ENCODE assay signal across 18 cellular contexts in genomic region chr5:133251296-133252132, GRCh38.
DNase-seq lines count a peak whose midpoint lies in the region; ATAC-seq and TF ChIP-seq lines count a peak whose summit lies in the region.
"Had no signal": no experiment of that assay in that cellular context is flagged by ENCODE, and none has a peak within 500 bp of the region (broad histone marks: within the 10 kb centered on the region; RNA-seq: fewer than 3 reads in every experiment).

No MANE protein-coding gene starts in this region.

- intact Hi-C loops in activated T-helper 1 cell treated with anti-CD3 and anti-CD28 coated beads, Interleukin-12 subunit alpha, Interleukin-12 subunit beta, Interleukin-2, Interleukin-4 antibody, amounts not matched to agents 30 ng/mL and 10 ng/mL and 1 ng/mL, durations not matched to agents 14 hours and 24 hours and 36 hours (cut with micrococcal nuclease): no loop called here

- no peaks in the 10 kb centered on the region for H4K20me1 ChIP-seq in neural progenitor cell (ENCODE audit: low read depth)

- CTCF ChIA-PET in WTC11 (lab: Charles Lee): interaction anchor here (0.9 to 1.2 kb wide), 2 partner anchors 65 to 140 kb away, joined by 4 to 5 read pairs; no protein-coding TSS in a partner anchor

- no peaks in the 10 kb centered on the region for H3K9me3 ChIP-seq in neural progenitor cell (ENCODE audit: low read depth)
- H3K9me3 ChIP-seq: Peyer's patch, upper lobe of right lung had no signal

- H3K27me3 Mint-ChIP-seq in WTC11 (ENCODE audit: low read depth) (no peaks in the 10 kb centered on the region), neural progenitor cell (ENCODE audit: insufficient read depth, low read depth) (peaks cover 8% of the 10 kb centered on the region)
- H3K27me3 Mint-ChIP-seq in activated T-helper 1 cell treated with anti-CD3 and anti-CD28 coated beads, Interleukin-12 subunit alpha, Interleukin-12 subunit beta, Interleukin-2, Interleukin-4 antibody, amounts not matched to agents 30 ng/mL and 10 ng/mL and 1 ng/mL, durations not matched to agents 14 hours and 24 hours and 36 hours (ENCODE audit: insufficient read depth): peaks cover 5% of the 10 kb centered on the region
- H3K27me3 Mint-ChIP-seq: activated CD4-positive, alpha-beta memory T cell treated with anti-CD3 and anti-CD28 coated beads, Interleukin-2, amount 10 ng/mL, durations not matched to agents 7 days and 5 days had no signal

- H3K4me3 Mint-ChIP-seq in WTC11 (peak overlapping the region; percentile 40), neural progenitor cell (no peak overlapping the region)
- no peak overlapping the region for H3K4me3 Mint-ChIP-seq in activated T-helper 1 cell treated with anti-CD3 and anti-CD28 coated beads, Interleukin-12 subunit alpha, Interleukin-12 subunit beta, Interleukin-2, Interleukin-4 antibody, amounts not matched to agents 30 ng/mL and 10 ng/mL and 1 ng/mL, durations not matched to agents 14 hours and 24 hours and 36 hours
- H3K4me3 Mint-ChIP-seq: activated CD4-positive, alpha-beta memory T cell treated with anti-CD3 and anti-CD28 coated beads, Interleukin-2, amount 10 ng/mL, durations not matched to agents 7 days and 5 days had no signal

- H3K27me3 ChIP-seq in neural progenitor cell: no peaks in the 10 kb centered on the region
- H3K27me3 ChIP-seq: Peyer's patch, upper lobe of right lung had no signal

- H3K36me3 ChIP-seq in neural progenitor cell: no peaks in the 10 kb centered on the region
- H3K36me3 ChIP-seq: Peyer's patch, upper lobe of right lung had no signal

- no peaks in the 10 kb centered on the region for H3K36me3 Mint-ChIP-seq in WTC11
- no peaks in the 10 kb centered on the region for H3K36me3 Mint-ChIP-seq in neural progenitor cell
- no peaks in the 10 kb centered on the region for H3K36me3 Mint-ChIP-seq in activated T-helper 1 cell treated with anti-CD3 and anti-CD28 coated beads, Interleukin-12 subunit alpha, Interleukin-12 subunit beta, Interleukin-2, Interleukin-4 antibody, amounts not matched to agents 30 ng/mL and 10 ng/mL and 1 ng/mL, durations not matched to agents 14 hours and 24 hours and 36 hours (ENCODE audit: low read depth)

- H3K27ac ChIP-seq in neural progenitor cell: no peak overlapping the region
- H3K27ac ChIP-seq: 22Rv1, Peyer's patch, upper lobe of right lung had no signal

- H3F3A ChIP-seq in neural progenitor cell (ENCODE audit: low read depth): no peaks in the 10 kb centered on the region

- H3K4me1 Mint-ChIP-seq in WTC11 (peaks cover 12% of the 10 kb centered on the region), neural progenitor cell (peaks cover 28% of the 10 kb centered on the region)
- H3K4me1 Mint-ChIP-seq in activated T-helper 1 cell treated with anti-CD3 and anti-CD28 coated beads, Interleukin-12 subunit alpha, Interleukin-12 subunit beta, Interleukin-2, Interleukin-4 antibody, amounts not matched to agents 30 ng/mL and 10 ng/mL and 1 ng/mL, durations not matched to agents 14 hours and 24 hours and 36 hours (ENCODE audit: low read depth): no peaks in the 10 kb centered on the region
- H3K4me1 Mint-ChIP-seq: activated CD4-positive, alpha-beta memory T cell treated with anti-CD3 and anti-CD28 coated beads, Interleukin-2, amount 10 ng/mL, durations not matched to agents 7 days and 5 days had no signal

- no peak overlapping the region for H3K9ac ChIP-seq in neural progenitor cell

- ATAC-seq in WTC11 (no peak), GM18858 (IDR thresholded peaks at IDR 0.05; ENCODE audit: unreplicated experiment) (no peak), HG03025 (IDR thresholded peaks at IDR 0.05; ENCODE audit: low FRiP score, unreplicated experiment) (no peak)
- ATAC-seq: upper lobe of right lung had no signal

- no peak for TF ChIP-seq CTCF in WTC11 (IDR thresholded peaks at IDR 0.05)
- no peak for TF ChIP-seq CTCF in neural progenitor cell (IDR thresholded peaks at IDR 0.05)

- no peaks in the 10 kb centered on the region for H3K79me2 ChIP-seq in neural progenitor cell (ENCODE audit: low read depth)

- H3K4me1 ChIP-seq in neural progenitor cell: peaks cover 17% of the 10 kb centered on the region
- H3K4me1 ChIP-seq: Peyer's patch, upper lobe of right lung had no signal

- H3K4me3 ChIP-seq in neural progenitor cell: no peak overlapping the region
- H3K4me3 ChIP-seq: Peyer's patch, upper lobe of right lung had no signal

- peak overlapping the region; percentile 85 for H2AFZ ChIP-seq in neural progenitor cell (replicated peaks)

- peak; percentile 33 for DNase-seq in DMS 273 (lab: John Stamatoyannopoulos, UW; ENCODE audit: unreplicated experiment)
- DNase-seq in DMS 273 treated with DMSO at 0.1 percent for 48 hours (lab: John Stamatoyannopoulos, UW): no peak
- DNase-seq in NCI-H1105 (lab: John Stamatoyannopoulos, UW): peak; percentile 29
- no peak for DNase-seq in WTC11 (ENCODE audit: low spot score)
- no peak for DNase-seq in neural progenitor cell (ENCODE audit: low spot score)
- DNase-seq in activated T-helper 1 cell treated with anti-CD3 and anti-CD28 coated beads, Interleukin-12 subunit alpha, Interleukin-12 subunit beta, Interleukin-2, Interleukin-4 antibody, amounts not matched to agents 30 ng/mL and 10 ng/mL and 1 ng/mL, durations not matched to agents 14 hours and 24 hours and 36 hours (ENCODE audit: low spot score): no peak
- DNase-seq: activated CD4-positive, alpha-beta memory T cell treated with anti-CD3 and anti-CD28 coated beads, Interleukin-2, amount 10 ng/mL, durations not matched to agents 7 days and 5 days; activated naive CD4-positive, alpha-beta T cell treated with Interleukin-2 at 50 U/mL for 16 hours; caudate nucleus; head of caudate nucleus; NCI-H1694 treated with DMSO at 0.1 percent for 48 hours; Peyer's patch; stimulated activated CD4-positive, alpha-beta T cell treated with anti-CD3 and anti-CD28 coated beads, Interleukin-15, amount 100 ng/mL, for 24 hours; T-helper 2 cell; upper lobe of right lung had no signal

- POLR2A ChIA-PET in WTC11 (lab: Charles Lee): no interaction called here

- H3K9me3 Mint-ChIP-seq in WTC11 (no peaks in the 10 kb centered on the region), neural progenitor cell (no peaks in the 10 kb centered on the region)
- no peaks in the 10 kb centered on the region for H3K9me3 Mint-ChIP-seq in activated T-helper 1 cell treated with anti-CD3 and anti-CD28 coated beads, Interleukin-12 subunit alpha, Interleukin-12 subunit beta, Interleukin-2, Interleukin-4 antibody, amounts not matched to agents 30 ng/mL and 10 ng/mL and 1 ng/mL, durations not matched to agents 14 hours and 24 hours and 36 hours
- H3K9me3 Mint-ChIP-seq: activated CD4-positive, alpha-beta memory T cell treated with anti-CD3 and anti-CD28 coated beads, Interleukin-2, amount 10 ng/mL, durations not matched to agents 7 days and 5 days had no signal

- H3K4me2 ChIP-seq in neural progenitor cell: peak overlapping the region; percentile 38

- H3K27ac Mint-ChIP-seq in WTC11: peak overlapping the region; percentile 20; the same call in 1 of the 2 replicates
- peak overlapping the region; percentile 72 for H3K27ac Mint-ChIP-seq in neural progenitor cell
- H3K27ac Mint-ChIP-seq in activated T-helper 1 cell treated with anti-CD3 and anti-CD28 coated beads, Interleukin-12 subunit alpha, Interleukin-12 subunit beta, Interleukin-2, Interleukin-4 antibody, amounts not matched to agents 30 ng/mL and 10 ng/mL and 1 ng/mL, durations not matched to agents 14 hours and 24 hours and 36 hours: no peak overlapping the region
- H3K27ac Mint-ChIP-seq: activated CD4-positive, alpha-beta memory T cell treated with anti-CD3 and anti-CD28 coated beads, Interleukin-2, amount 10 ng/mL, durations not matched to agents 7 days and 5 days had no signal

TF ChIP-seq in WTC11, 78 proteins besides CTCF, POLR2A, EP300 and RAD21:
- no peak for TF ChIP-seq ZNF396 (CRISPR knock-in tag; IDR thresholded peaks at IDR 0.05; ENCODE audit: borderline replicate concordance)
- no peak for TF ChIP-seq MLX (CRISPR knock-in tag; IDR thresholded peaks at IDR 0.05)
- no peak for TF ChIP-seq NFE2L1 (CRISPR knock-in tag; IDR thresholded peaks at IDR 0.05)
- TF ChIP-seq ZNF425 (CRISPR knock-in tag; conservative IDR thresholded peaks at IDR 0.05): no peak

Comparison
In these comparisons a context has a peak if more than half of its experiments do, and no peak if none do; other contexts are left out.
1. DNase-seq: peak in DMS 273 (single experiment) and NCI-H1105 (single experiment); none in DMS 273 treated with DMSO at 0.1 percent for 48 hours (single experiment), WTC11 (single experiment), neural progenitor cell (single experiment) and activated T-helper 1 cell treated with anti-CD3 and anti-CD28 coated beads, Interleukin-12 subunit alpha, Interleukin-12 subunit beta, Interleukin-2, Interleukin-4 antibody, amounts not matched to agents 30 ng/mL and 10 ng/mL and 1 ng/mL, durations not matched to agents 14 hours and 24 hours and 36 hours (single experiment).